ENCODE assay signal across 25 cellular contexts in genomic region chr6:32882879-32883250, GRCh38. TPM values are rescaled to one million over a fixed set of nuclear protein-coding genes. Genes with fewer than 3 reads are reported as not detected.
DNase-seq lines count a peak whose midpoint lies in the region; ATAC-seq and TF ChIP-seq lines count a peak whose summit lies in the region.
"Had no signal": no experiment of that assay in that cellular context is flagged by ENCODE, and none has a peak within 500 bp of the region (broad histone marks: within the 10 kb centered on the region; RNA-seq: fewer than 3 reads in every experiment).

No MANE protein-coding gene starts in this region.

- no peak overlapping the region for H3K4me3 ChIP-seq in gastroesophageal sphincter
- H3K4me3 ChIP-seq: A549, neural progenitor cell, right atrium auricular region, tibial artery had no signal

- H3K4me1 ChIP-seq in gastroesophageal sphincter, result peaks cover 0 to 18% (median 10%) of the 10 kb centered on the region in 3 donors
- H3K4me1 ChIP-seq: neural progenitor cell had no signal

- no peak for TF ChIP-seq CTCF in gastroesophageal sphincter (IDR thresholded peaks at IDR 0.05)
- no peak for TF ChIP-seq CTCF in activated CD8-positive, alpha-beta T cell treated with anti-CD3 and anti-CD28 coated beads for 36 hours (IDR thresholded peaks at IDR 0.05)

- POLR2A ChIA-PET in activated CD8-positive, alpha-beta T cell treated with anti-CD3 and anti-CD28 coated beads for 36 hours (lab: Charles Lee), result interaction anchor here (0.9 to 1.0 kb wide), 3 partner anchors 44 to 89 kb away, joined by 4 to 5 read pairs (median 4); partner anchors contain the start of gene TAP2

- no peak for TF ChIP-seq EP300 in gastroesophageal sphincter (IDR thresholded peaks at IDR 0.05)

- H3K36me3 ChIP-seq in gastroesophageal sphincter, result no peaks in the 10 kb centered on the region
- H3K36me3 ChIP-seq: neural progenitor cell, right atrium auricular region, tibial artery had no signal

- H3K27me3 Mint-ChIP-seq in activated T-cell treated with anti-CD3 and anti-CD28 coated beads, Interleukin-2, amount 50 U/mL, for 4 hours (ENCODE audit: low read depth), result no peaks in the 10 kb centered on the region
- no peaks in the 10 kb centered on the region for H3K27me3 Mint-ChIP-seq in activated T-cell treated with anti-CD3 and anti-CD28 coated beads, Interleukin-2, amount 50 U/mL, for 72 hours (ENCODE audit: low read depth)
- H3K27me3 Mint-ChIP-seq in activated CD8-positive, alpha-beta T cell treated with anti-CD3 and anti-CD28 coated beads for 36 hours, result no peaks in the 10 kb centered on the region
- H3K27me3 Mint-ChIP-seq: activated naive CD4-positive, alpha-beta T cell treated with anti-CD3 and anti-CD28 coated beads, Interleukin-2, amount 50 U/mL, for 24 hours had no signal

- no peaks in the 10 kb centered on the region for H3K9me3 ChIP-seq in gastroesophageal sphincter
- H3K9me3 ChIP-seq: A549, right atrium auricular region, tibial artery had no signal

- DNase-seq in activated T-cell treated with anti-CD3 and anti-CD28 coated beads, Interleukin-2, amount 50 U/mL, for 4 hours, result no peak
- DNase-seq in activated T-cell treated with anti-CD3 and anti-CD28 coated beads, Interleukin-2, amount 50 U/mL, for 72 hours, result no peak
- DNase-seq in RPMI7951 (ENCODE audit: low read depth) (peak; percentile 25), fibroblast of gingiva (ENCODE audit: low read depth) (peak; percentile 11), stromal cell of bone marrow (ENCODE audit: low read depth) (peak; percentile 88)
- DNase-seq in stimulated activated CD4-positive, alpha-beta T cell treated with anti-CD3 and anti-CD28 coated beads, Interleukin-2, amount 100 ng/mL, for 24 hours, result no peak
- no peak for DNase-seq in activated CD8-positive, alpha-beta T cell treated with anti-CD3 and anti-CD28 coated beads for 36 hours
- DNase-seq: cerebellar nuclear complex; endodermal cell; GDM1; glutamatergic neuron; immature natural killer cell; NCI-H1092 treated with DMSO at 0.1 percent for 48 hours; NK-92 treated with Interleukin-12 subunit alpha and Interleukin-12 subunit beta, amount 100 ng/mL, for 24 hours; SHP77 treated with DMSO at 0.1 percent for 48 hours; stimulated activated CD4-positive, alpha-beta T cell treated with anti-CD3 and anti-CD28 coated beads, Interleukin-2, amount 100 ng/mL, for 48 hours; stimulated activated CD8-positive, alpha-beta memory T cell treated with anti-CD3 and anti-CD28 coated beads, Interleukin-4, amount 100 ng/mL, for 48 hours; T-helper 2 cell; tibial artery had no signal

- 11 to 35% methylated on average over 1 of the region's 1 CpG for WGBS in gastroesophageal sphincter (ENCODE audit: low coverage in 1 of 2), 2 donors

- peaks cover 16% of the 10 kb centered on the region for H3K27me3 ChIP-seq in gastroesophageal sphincter
- H3K27me3 ChIP-seq: neural progenitor cell, right atrium auricular region had no signal

- CTCF ChIA-PET in activated CD8-positive, alpha-beta T cell treated with anti-CD3 and anti-CD28 coated beads for 36 hours (lab: Charles Lee), result interaction anchor here (0.6 to 7.0 kb wide), 8 partner anchors 14 to 215 kb away, joined by 3 to 50 read pairs (median 4); partner anchors contain the start of gene TAP2

- H3K27ac Mint-ChIP-seq in activated T-cell treated with anti-CD3 and anti-CD28 coated beads, Interleukin-2, amount 50 U/mL, for 72 hours, result no peak overlapping the region
- H3K27ac Mint-ChIP-seq in activated CD8-positive, alpha-beta T cell treated with anti-CD3 and anti-CD28 coated beads for 36 hours, result no peak overlapping the region
- H3K27ac Mint-ChIP-seq: endodermal cell, neural progenitor cell had no signal

- ATAC-seq in activated T-cell treated with anti-CD3 and anti-CD28 coated beads, Interleukin-2, amount 50 U/mL, for 4 hours, result peak; percentile 55 to 61
- no peak for ATAC-seq in activated T-cell treated with anti-CD3 and anti-CD28 coated beads, Interleukin-2, amount 50 U/mL, for 72 hours (replicated peaks in 1 of 2)
- no peak for ATAC-seq in gastroesophageal sphincter
- ATAC-seq in activated CD8-positive, alpha-beta T cell treated with anti-CD3 and anti-CD28 coated beads for 36 hours, result no peak
- ATAC-seq: A549 had no signal

- no peak for TF ChIP-seq POLR2A in gastroesophageal sphincter (IDR thresholded peaks at IDR 0.05)

- H3K4me1 Mint-ChIP-seq in activated T-cell treated with anti-CD3 and anti-CD28 coated beads, Interleukin-2, amount 50 U/mL, for 4 hours (ENCODE audit: low read depth), result peaks cover 3% of the 10 kb centered on the region
- peaks cover 8% of the 10 kb centered on the region for H3K4me1 Mint-ChIP-seq in activated T-cell treated with anti-CD3 and anti-CD28 coated beads, Interleukin-2, amount 50 U/mL, for 72 hours (ENCODE audit: low read depth)
- H3K4me1 Mint-ChIP-seq in activated CD8-positive, alpha-beta T cell treated with anti-CD3 and anti-CD28 coated beads for 36 hours (ENCODE audit: low read depth), result peaks cover 6% of the 10 kb centered on the region
- H3K4me1 Mint-ChIP-seq: endodermal cell, immature natural killer cell, neural progenitor cell had no signal

- H3K4me3 Mint-ChIP-seq in activated T-cell treated with anti-CD3 and anti-CD28 coated beads, Interleukin-2, amount 50 U/mL, for 4 hours, result no peak overlapping the region
- no peak overlapping the region for H3K4me3 Mint-ChIP-seq in activated T-cell treated with anti-CD3 and anti-CD28 coated beads, Interleukin-2, amount 50 U/mL, for 72 hours
- H3K4me3 Mint-ChIP-seq in activated CD8-positive, alpha-beta T cell treated with anti-CD3 and anti-CD28 coated beads for 36 hours, result no peak overlapping the region
- H3K4me3 Mint-ChIP-seq: activated naive CD4-positive, alpha-beta T cell treated with anti-CD3 and anti-CD28 coated beads, Interleukin-2, amount 50 U/mL, for 24 hours; endodermal cell; IgD-negative memory B cell; immature natural killer cell; neural progenitor cell had no signal

- H3K9me3 Mint-ChIP-seq in activated T-cell treated with anti-CD3 and anti-CD28 coated beads, Interleukin-2, amount 50 U/mL, for 4 hours, result no peaks in the 10 kb centered on the region
- no peaks in the 10 kb centered on the region for H3K9me3 Mint-ChIP-seq in activated T-cell treated with anti-CD3 and anti-CD28 coated beads, Interleukin-2, amount 50 U/mL, for 72 hours
- H3K9me3 Mint-ChIP-seq in activated CD8-positive, alpha-beta T cell treated with anti-CD3 and anti-CD28 coated beads for 36 hours, result no peaks in the 10 kb centered on the region
- H3K9me3 Mint-ChIP-seq: activated naive CD4-positive, alpha-beta T cell treated with anti-CD3 and anti-CD28 coated beads, Interleukin-2, amount 50 U/mL, for 24 hours; endodermal cell; IgD-negative memory B cell; immature natural killer cell; neural progenitor cell had no signal

- peaks cover 6% of the 10 kb centered on the region for H3K36me3 Mint-ChIP-seq in activated T-cell treated with anti-CD3 and anti-CD28 coated beads, Interleukin-2, amount 50 U/mL, for 4 hours (ENCODE audit: insufficient read depth)
- H3K36me3 Mint-ChIP-seq in activated T-cell treated with anti-CD3 and anti-CD28 coated beads, Interleukin-2, amount 50 U/mL, for 72 hours (ENCODE audit: insufficient read depth in 2 of 2), result no peaks in the 10 kb centered on the region
- no peaks in the 10 kb centered on the region for H3K36me3 Mint-ChIP-seq in activated CD8-positive, alpha-beta T cell treated with anti-CD3 and anti-CD28 coated beads for 36 hours (ENCODE audit: low read depth)
- H3K36me3 Mint-ChIP-seq: neural progenitor cell had no signal

- no peak overlapping the region for H3K27ac ChIP-seq in gastroesophageal sphincter
- H3K27ac ChIP-seq: A549, neural progenitor cell, right atrium auricular region had no signal

- intact Hi-C loops in activated CD8-positive, alpha-beta T cell treated with anti-CD3 and anti-CD28 coated beads for 36 hours (cut with micrococcal nuclease), result no loop called here

RNA-seq across cellular contexts. Expression of gene PSMB9, which starts 28.9 kb away (rescaled TPM):
- total RNA-seq in activated T-cell treated with anti-CD3 and anti-CD28 coated beads, Interleukin-2, amount 50 U/mL, for 4 hours, result 100 to 1,000 TPM; 208 to 241 (median 210) TPM
- 100 to 1,000 TPM; 271 to 299 TPM for total RNA-seq in activated T-cell treated with anti-CD3 and anti-CD28 coated beads, Interleukin-2, amount 50 U/mL, for 72 hours
- 174 and 201 TPM in 2 replicates for total RNA-seq in RPMI7951 (2014; rRNA removed; shearing (Covaris generic))
- total RNA-seq in gastroesophageal sphincter, result 10 to 100 TPM; 12.9 to 19.7 (median 15.8) TPM
- total RNA-seq in activated CD8-positive, alpha-beta T cell treated with anti-CD3 and anti-CD28 coated beads for 36 hours, result 100 to 1,000 TPM; 219 to 229 TPM
- total RNA-seq: endodermal cell had no signal

RNA-seq across cellular contexts. Expression of gene TAP1, which starts 29.4 kb away (rescaled TPM):
- total RNA-seq in activated T-cell treated with anti-CD3 and anti-CD28 coated beads, Interleukin-2, amount 50 U/mL, for 4 hours, result 100 to 1,000 TPM; 457 to 505 (median 503) TPM
- 100 to 1,000 TPM; 328 to 373 TPM for total RNA-seq in activated T-cell treated with anti-CD3 and anti-CD28 coated beads, Interleukin-2, amount 50 U/mL, for 72 hours
- total RNA-seq in RPMI7951 (2014; rRNA removed; shearing (Covaris generic)), result 84.7 and 93.7 TPM in 2 replicates
- 10 to 100 TPM; 24.6 to 41.8 (median 26.5) TPM for total RNA-seq in gastroesophageal sphincter
- total RNA-seq in activated CD8-positive, alpha-beta T cell treated with anti-CD3 and anti-CD28 coated beads for 36 hours, result 100 to 1,000 TPM; 210 to 211 TPM

RNA-seq across cellular contexts. Expression of gene PSMB8, which starts 39.0 kb away (rescaled TPM):
- total RNA-seq in activated T-cell treated with anti-CD3 and anti-CD28 coated beads, Interleukin-2, amount 50 U/mL, for 4 hours, result 100 to 1,000 TPM; 327 to 343 (median 337) TPM
- total RNA-seq in activated T-cell treated with anti-CD3 and anti-CD28 coated beads, Interleukin-2, amount 50 U/mL, for 72 hours, result 100 to 1,000 TPM; 301 to 305 TPM
- 141 and 189 TPM in 2 replicates for total RNA-seq in RPMI7951 (2014; rRNA removed; shearing (Covaris generic))
- total RNA-seq in gastroesophageal sphincter, result 10 to 100 TPM; 20.2 to 49.9 (median 36.7) TPM
- 100 to 1,000 TPM; 370 to 371 TPM for total RNA-seq in activated CD8-positive, alpha-beta T cell treated with anti-CD3 and anti-CD28 coated beads for 36 hours

RNA-seq across cellular contexts. Expression of gene TAP2, which starts 44.3 kb away (rescaled TPM):
- total RNA-seq in activated T-cell treated with anti-CD3 and anti-CD28 coated beads, Interleukin-2, amount 50 U/mL, for 4 hours, result 100 to 1,000 TPM; 288 to 334 (median 305) TPM
- total RNA-seq in activated T-cell treated with anti-CD3 and anti-CD28 coated beads, Interleukin-2, amount 50 U/mL, for 72 hours, result 100 to 1,000 TPM; 117 to 127 TPM
- 15.1 and 18.3 TPM in 2 replicates for total RNA-seq in RPMI7951 (2014; rRNA removed; shearing (Covaris generic))
- 10 to 100 TPM in 3 of 4 donors, 1 to 10 TPM in 1; 6.9 to 16.0 (median 11.1) TPM for total RNA-seq in gastroesophageal sphincter
- total RNA-seq in activated CD8-positive, alpha-beta T cell treated with anti-CD3 and anti-CD28 coated beads for 36 hours, result 100 to 1,000 TPM; 110 to 113 TPM

RNA-seq across cellular contexts. Expression of gene HLA-DMB, which starts 58.0 kb away (rescaled TPM):
- total RNA-seq in activated T-cell treated with anti-CD3 and anti-CD28 coated beads, Interleukin-2, amount 50 U/mL, for 4 hours, result 1 to 10 TPM in 2 of 3 donors, under 1 TPM in 1; 0.46 to 1.6 (median 1.4) TPM
- total RNA-seq in activated T-cell treated with anti-CD3 and anti-CD28 coated beads, Interleukin-2, amount 50 U/mL, for 72 hours, result 1 to 10 TPM; 3.4 to 3.6 TPM
- total RNA-seq in RPMI7951 (2014; rRNA removed; shearing (Covaris generic)), result 2.5 and 3.1 TPM in 2 replicates
- total RNA-seq in gastroesophageal sphincter, result 10 to 100 TPM in 2 of 4 donors, 1 to 10 TPM in 2; 7.3 to 26.0 (median 11.6) TPM
- total RNA-seq in activated CD8-positive, alpha-beta T cell treated with anti-CD3 and anti-CD28 coated beads for 36 hours, result 1 to 10 TPM; 3.5 to 3.6 TPM

Comparison
In these comparisons a context has a peak if more than half of its experiments do, and no peak if none do; other contexts are left out.
1. ATAC-seq: peak in activated T-cell treated with anti-CD3 and anti-CD28 coated beads, Interleukin-2, amount 50 U/mL, for 4 hours (2 of 2); none in activated T-cell treated with anti-CD3 and anti-CD28 coated beads, Interleukin-2, amount 50 U/mL, for 72 hours (0 of 2), gastroesophageal sphincter (single experiment) and activated CD8-positive, alpha-beta T cell treated with anti-CD3 and anti-CD28 coated beads for 36 hours (single experiment).
2. DNase-seq: peak in RPMI7951 (single experiment), fibroblast of gingiva (single experiment) and stromal cell of bone marrow (single experiment); none in activated T-cell treated with anti-CD3 and anti-CD28 coated beads, Interleukin-2, amount 50 U/mL, for 4 hours (single experiment), activated T-cell treated with anti-CD3 and anti-CD28 coated beads, Interleukin-2, amount 50 U/mL, for 72 hours (0 of 2), stimulated activated CD4-positive, alpha-beta T cell treated with anti-CD3 and anti-CD28 coated beads, Interleukin-2, amount 100 ng/mL, for 24 hours (0 of 2) and activated CD8-positive, alpha-beta T cell treated with anti-CD3 and anti-CD28 coated beads for 36 hours (single experiment).